ENCODE assay signal across 8 cellular contexts in genomic region chr3:154954750-154955149, GRCh38.
DNase-seq lines count a peak whose midpoint lies in the region; ATAC-seq, FAIRE-seq and TF ChIP-seq lines count a peak whose summit lies in the region.

No MANE protein-coding gene starts in this region.

- no peaks in the 10 kb centered on the region for H3K27me3 ChIP-seq in bronchial epithelial cell (ENCODE audit: control insufficient read depth, insufficient read depth, low read length)
- no peaks in the 10 kb centered on the region for H3K27me3 ChIP-seq in CD4-positive, alpha-beta T cell (ENCODE audit: control insufficient read depth, insufficient read depth, low read length)

- H3K4me3 ChIP-seq in bronchial epithelial cell (ENCODE audit: low read depth, low read length) = no peak overlapping the region

- TF ChIP-seq CTCF in bronchial epithelial cell (IDR thresholded peaks at IDR 0.05; ENCODE audit: insufficient read depth, low read length, severe bottlenecking) = peak; percentile 62
- peak; percentile 17 to 44 (median 27) for TF ChIP-seq CTCF in nephron (IDR thresholded peaks at IDR 0.05; ENCODE audit: unreplicated experiment in 3 of 3)
- no peak for TF ChIP-seq CTCF in GM20000 (IDR thresholded peaks at IDR 0.05; ENCODE audit: extremely low read depth, missing control alignments)
- no peak for TF ChIP-seq CTCF in CD4-positive, alpha-beta T cell (IDR thresholded peaks at IDR 0.05)

- H3K27ac ChIP-seq in CD4-positive, alpha-beta T cell (ENCODE audit: low read depth, low read length) = no peak overlapping the region

- no peaks in the 10 kb centered on the region for H3K4me1 Mint-ChIP-seq in nephron
- no peaks in the 10 kb centered on the region for H3K4me1 Mint-ChIP-seq in activated CD4-positive, alpha-beta memory T cell treated with anti-CD3 and anti-CD28 coated beads, Interleukin-2, amount 10 ng/mL, durations not matched to agents 7 days and 5 days
- no peaks in the 10 kb centered on the region for H3K4me1 Mint-ChIP-seq in CD4-positive, alpha-beta T cell (ENCODE audit: low read depth)

- no peaks in the 10 kb centered on the region for H3K27me3 Mint-ChIP-seq in nephron (ENCODE audit: low read depth)
- H3K27me3 Mint-ChIP-seq in activated CD4-positive, alpha-beta memory T cell treated with anti-CD3 and anti-CD28 coated beads, Interleukin-2, amount 10 ng/mL, durations not matched to agents 7 days and 5 days = no peaks in the 10 kb centered on the region
- no peaks in the 10 kb centered on the region for H3K27me3 Mint-ChIP-seq in CD4-positive, alpha-beta T cell

- POLR2A ChIA-PET in activated CD4-positive, alpha-beta memory T cell treated with anti-CD3 and anti-CD28 coated beads, Interleukin-2, amount 10 ng/mL, durations not matched to agents 7 days and 5 days (lab: Charles Lee) = no interaction called here
- POLR2A ChIA-PET in CD4-positive, alpha-beta T cell (lab: Charles Lee) = no interaction called here

- H3K9me3 ChIP-seq in CD4-positive, alpha-beta T cell (ENCODE audit: control insufficient read depth, low read length) = no peaks in the 10 kb centered on the region

- intact Hi-C loops in CD4-positive, alpha-beta T cell (cut with DNase I, micrococcal nuclease) = loop anchor here (2.0 to 5.0 kb wide), 2 partner anchors 368 kb away; no protein-coding TSS in a partner anchor

- DNase-seq in EH (ENCODE audit: low read depth) (peak; percentile 67), NAMALWA (ENCODE audit: low spot score) (peak; percentile 71), bronchial epithelial cell (ENCODE audit: low read depth) (peak; percentile 72), GM20000 (ENCODE audit: low spot score) (no peak), NCI-H1105 treated with DMSO at 0.1 percent for 48 hours (lab: John Stamatoyannopoulos, UW) (no peak)
- no peak for DNase-seq in activated CD4-positive, alpha-beta memory T cell treated with anti-CD3 and anti-CD28 coated beads, Interleukin-2, amount 10 ng/mL, durations not matched to agents 7 days and 5 days
- DNase-seq in CD4-positive, alpha-beta T cell = no peak

- no peak for ATAC-seq in CD4-positive, alpha-beta T cell (ENCODE audit: poor library complexity)

- no peak overlapping the region for H3K27ac Mint-ChIP-seq in nephron
- no peak overlapping the region for H3K27ac Mint-ChIP-seq in activated CD4-positive, alpha-beta memory T cell treated with anti-CD3 and anti-CD28 coated beads, Interleukin-2, amount 10 ng/mL, durations not matched to agents 7 days and 5 days
- no peak overlapping the region for H3K27ac Mint-ChIP-seq in CD4-positive, alpha-beta T cell

- no peaks in the 10 kb centered on the region for H3K36me3 Mint-ChIP-seq in nephron (ENCODE audit: low read depth)
- no peaks in the 10 kb centered on the region for H3K36me3 Mint-ChIP-seq in activated CD4-positive, alpha-beta memory T cell treated with anti-CD3 and anti-CD28 coated beads, Interleukin-2, amount 10 ng/mL, durations not matched to agents 7 days and 5 days (ENCODE audit: low read depth)
- no peaks in the 10 kb centered on the region for H3K36me3 Mint-ChIP-seq in CD4-positive, alpha-beta T cell (ENCODE audit: low read depth)

- no peak for FAIRE-seq in bronchial epithelial cell (lab: Jason Lieb, UNC)

- H3K4me3 Mint-ChIP-seq in nephron = no peak overlapping the region
- no peak overlapping the region for H3K4me3 Mint-ChIP-seq in activated CD4-positive, alpha-beta memory T cell treated with anti-CD3 and anti-CD28 coated beads, Interleukin-2, amount 10 ng/mL, durations not matched to agents 7 days and 5 days
- H3K4me3 Mint-ChIP-seq in CD4-positive, alpha-beta T cell = no peak overlapping the region

- peaks cover 18% of the 10 kb centered on the region for H3K9me3 Mint-ChIP-seq in nephron
- peaks cover 7% of the 10 kb centered on the region for H3K9me3 Mint-ChIP-seq in activated CD4-positive, alpha-beta memory T cell treated with anti-CD3 and anti-CD28 coated beads, Interleukin-2, amount 10 ng/mL, durations not matched to agents 7 days and 5 days
- no peaks in the 10 kb centered on the region for H3K9me3 Mint-ChIP-seq in CD4-positive, alpha-beta T cell

- CTCF ChIA-PET in activated CD4-positive, alpha-beta memory T cell treated with anti-CD3 and anti-CD28 coated beads, Interleukin-2, amount 10 ng/mL, durations not matched to agents 7 days and 5 days (lab: Charles Lee) = interaction anchor here (1.2 kb wide), 1 partner anchor 12 kb away, joined by 3 read pairs; no protein-coding TSS in a partner anchor
- CTCF ChIA-PET in CD4-positive, alpha-beta T cell (lab: Charles Lee) = no interaction called here

- no peaks in the 10 kb centered on the region for H3K36me3 ChIP-seq in bronchial epithelial cell (ENCODE audit: control insufficient read depth, insufficient read depth, low read length)

Comparison
In these comparisons a context has a peak if more than half of its experiments do, and no peak if none do; other contexts are left out.
1. DNase-seq: peak in EH (single experiment), NAMALWA (single experiment) and bronchial epithelial cell (single experiment); none in activated CD4-positive, alpha-beta memory T cell treated with anti-CD3 and anti-CD28 coated beads, Interleukin-2, amount 10 ng/mL, durations not matched to agents 7 days and 5 days (single experiment), GM20000 (single experiment), CD4-positive, alpha-beta T cell (0 of 10) and NCI-H1105 treated with DMSO at 0.1 percent for 48 hours (single experiment).
2. CTCF ChIP-seq: peak in bronchial epithelial cell (single experiment) and nephron (3 of 3); none in GM20000 (single experiment) and CD4-positive, alpha-beta T cell (single experiment).